Comparison of ENCODE assay signal across 12 cellular contexts in the genomic region with DNA sequence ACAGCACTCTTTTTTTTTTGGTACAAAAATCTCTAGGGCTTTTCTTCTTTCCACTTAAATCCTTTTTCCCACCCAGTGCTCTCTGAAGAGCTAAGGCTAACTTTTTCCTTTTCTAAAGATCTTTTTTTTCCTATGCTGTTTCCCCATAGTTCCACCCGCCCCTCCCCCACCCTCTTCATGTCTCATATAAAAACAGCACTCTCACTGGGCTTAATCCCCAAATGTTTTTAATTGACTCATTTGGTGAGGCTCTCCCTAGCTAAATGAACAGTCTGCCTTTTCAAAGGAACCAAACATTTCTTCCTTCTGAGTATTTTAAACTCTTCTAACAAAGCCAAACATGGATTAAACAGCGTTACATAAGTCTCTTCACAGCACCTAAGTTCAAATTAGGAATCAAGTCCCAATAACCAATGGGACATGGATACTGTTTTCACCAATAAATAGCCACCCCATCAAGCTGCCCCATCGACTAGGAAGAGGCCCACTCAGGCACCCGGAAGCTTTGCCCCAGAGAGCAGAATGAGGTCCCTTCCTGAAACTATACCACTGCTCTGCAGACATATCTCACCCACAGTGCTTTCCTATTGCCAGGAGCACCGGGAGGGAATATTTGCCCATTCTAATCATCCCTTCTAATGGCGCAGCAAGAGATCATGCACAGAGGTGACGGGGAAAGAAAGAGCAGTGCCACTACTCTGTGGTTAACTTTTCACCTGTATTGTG.
A peak's percentile ranks its signal among the peaks of the same experiment; 100 is the strongest.
DNase-seq lines count a peak whose midpoint lies in the region; ATAC-seq and TF ChIP-seq lines count a peak whose summit lies in the region.
"Had no signal": no experiment of that assay in that cellular context is flagged by ENCODE, and none has a peak within 500 bp of the region (broad histone marks: within the 10 kb centered on the region; RNA-seq: fewer than 3 reads in every experiment).

No MANE protein-coding gene starts in this region.

- CTCF ChIA-PET in A673 (lab: Charles Lee), result interaction anchor here (0.6 kb wide), 1 partner anchor 27 kb away, joined by 3 read pairs; no protein-coding TSS in a partner anchor
- CTCF ChIA-PET in naive thymus-derived CD4-positive, alpha-beta T cell (lab: Charles Lee), result interaction anchor here (0.5 to 0.6 kb wide), 2 partner anchors 62 to 366 kb away, joined by 3 to 5 read pairs; no protein-coding TSS in a partner anchor

- no peaks in the 10 kb centered on the region for H3K9me3 ChIP-seq in A673 (ENCODE audit: low read depth, low read length, poor library complexity, severe bottlenecking)
- H3K9me3 ChIP-seq in naive thymus-derived CD4-positive, alpha-beta T cell (ENCODE audit: control insufficient read depth in 2 of 3, low read length in 3 of 3), result no peaks in the 10 kb centered on the region

- H3K4me3 Mint-ChIP-seq in GM23338, result no peak overlapping the region
- H3K4me3 Mint-ChIP-seq in activated T-helper 2 cell treated with anti-CD3 and anti-CD28 coated beads, Interferon-gamma antibody, Interleukin-2, Interleukin-4, amounts not matched to agents 10 μg/mL and 5 μg/mL and 100 μg/mL, durations not matched to agents 14 hours and 24 hours and 36 hours (ENCODE audit: low read depth), result peak overlapping the region; percentile 18
- peak overlapping the region in 1 of 10 donors; percentile 55 for H3K4me3 Mint-ChIP-seq in naive thymus-derived CD4-positive, alpha-beta T cell

- no peaks in the 10 kb centered on the region for H3K79me2 ChIP-seq in GM23338 (replicated peaks; ENCODE audit: insufficient read depth)

- ATAC-seq in GM23338 (no peak), GM21576 (IDR thresholded peaks at IDR 0.05; ENCODE audit: unreplicated experiment) (no peak), GM18511 (IDR thresholded peaks at IDR 0.05; ENCODE audit: unreplicated experiment) (no peak), HG03439 (IDR thresholded peaks at IDR 0.05; ENCODE audit: unreplicated experiment) (no peak)
- ATAC-seq in naive thymus-derived CD4-positive, alpha-beta T cell, result no peak
- ATAC-seq: GM12878 had no signal

- H3K9me2 ChIP-seq in GM23338 (ENCODE audit: insufficient read depth), result peaks cover 9% of the 10 kb centered on the region

- no peak overlapping the region for H2AFZ ChIP-seq in GM23338

- H3K36me3 ChIP-seq in A673 (ENCODE audit: insufficient read depth, low read length, poor library complexity, severe bottlenecking) (no peaks in the 10 kb centered on the region), GM23338 (ENCODE audit: insufficient read depth) (no peaks in the 10 kb centered on the region)
- H3K36me3 ChIP-seq in naive thymus-derived CD4-positive, alpha-beta T cell (ENCODE audit: control insufficient read depth in 2 of 3, insufficient read depth in 3 of 3, low read length in 3 of 3), result no peaks in the 10 kb centered on the region

- DNase-seq in A673 (ENCODE audit: low spot score) (peak; percentile 57), GM23338 (ENCODE audit: low spot score) (no peak), DMS53 (lab: John Stamatoyannopoulos, UW) (no peak)
- DNase-seq in activated T-helper 2 cell treated with anti-CD3 and anti-CD28 coated beads, Interferon-gamma antibody, Interleukin-2, Interleukin-4, amounts not matched to agents 10 μg/mL and 5 μg/mL and 100 μg/mL, durations not matched to agents 14 hours and 24 hours and 36 hours (ENCODE audit: low spot score), result no peak
- DNase-seq in naive thymus-derived CD4-positive, alpha-beta T cell, result no peak
- DNase-seq: NCI-H1105; nucleus accumbens; stimulated activated CD4-positive, alpha-beta T cell treated with anti-CD3 and anti-CD28 coated beads, Interleukin-2, amount 100 ng/mL, for 48 hours had no signal

- no peaks in the 10 kb centered on the region for H3K27me3 Mint-ChIP-seq in GM23338 (ENCODE audit: insufficient read depth, low read depth, poor library complexity)
- no peaks in the 10 kb centered on the region for H3K27me3 Mint-ChIP-seq in activated T-helper 2 cell treated with anti-CD3 and anti-CD28 coated beads, Interferon-gamma antibody, Interleukin-2, Interleukin-4, amounts not matched to agents 10 μg/mL and 5 μg/mL and 100 μg/mL, durations not matched to agents 14 hours and 24 hours and 36 hours (ENCODE audit: low read depth)
- no peaks in the 10 kb centered on the region for H3K27me3 Mint-ChIP-seq in naive thymus-derived CD4-positive, alpha-beta T cell

- intact Hi-C loops in A673 (cut with micrococcal nuclease; ENCODE audit: unreplicated experiment), result no loop called here
- intact Hi-C loops in activated T-helper 2 cell treated with anti-CD3 and anti-CD28 coated beads, Interferon-gamma antibody, Interleukin-2, Interleukin-4, amounts not matched to agents 10 μg/mL and 5 μg/mL and 100 μg/mL, durations not matched to agents 14 hours and 24 hours and 36 hours (cut with micrococcal nuclease), result loop anchor here (2.0 to 10.0 kb wide), 3 partner anchors 63 to 923 kb away; a partner anchor contains a TSS
- intact Hi-C loops in naive thymus-derived CD4-positive, alpha-beta T cell (cut with micrococcal nuclease), result loop anchor here in 1 of 2 donors (2.0 to 5.0 kb wide), 2 partner anchors 15 to 35 kb away; no protein-coding TSS in a partner anchor

- H3F3A ChIP-seq in GM23338 (replicated peaks; ENCODE audit: low read depth), result no peaks in the 10 kb centered on the region

- TF ChIP-seq CTCF in A673 (conservative IDR thresholded peaks at IDR 0.05; ENCODE audit: low read depth, low read length), result no peak
- TF ChIP-seq CTCF in GM23338 (conservative IDR thresholded peaks at IDR 0.05; ENCODE audit: low read depth in 2 of 2), result no peak

- no peaks in the 10 kb centered on the region for H4K20me1 ChIP-seq in GM23338 (replicated peaks; ENCODE audit: insufficient read depth)

- H3K4me1 ChIP-seq in A673 (ENCODE audit: insufficient read depth, low read length, poor library complexity, severe bottlenecking) (peaks cover 33% of the 10 kb centered on the region), GM23338 (ENCODE audit: insufficient read depth) (peaks cover 8% of the 10 kb centered on the region)
- peaks cover 0 to 56% of the 10 kb centered on the region in 2 donors for H3K4me1 ChIP-seq in naive thymus-derived CD4-positive, alpha-beta T cell (ENCODE audit: control insufficient read depth in 2 of 2, insufficient read depth in 2 of 2, low read length in 2 of 2)

- H3K4me2 ChIP-seq in GM23338, result no peak overlapping the region

- no TSS peak for BruUV-seq in A673 (replicated peaks; lab: Mats Ljungman, UMichigan)

- no peak overlapping the region for H3K4me3 ChIP-seq in A673 (ENCODE audit: low read depth, low read length, poor library complexity, severe bottlenecking)
- no peak overlapping the region for H3K4me3 ChIP-seq in GM23338
- peak overlapping the region; percentile 31 for H3K4me3 ChIP-seq in naive thymus-derived CD4-positive, alpha-beta T cell (ENCODE audit: low read length)
- H3K4me3 ChIP-seq: GM12878 had no signal

- no peaks in the 10 kb centered on the region for H3K36me3 Mint-ChIP-seq in GM23338 (ENCODE audit: low read depth)
- peaks cover 35% of the 10 kb centered on the region for H3K36me3 Mint-ChIP-seq in activated T-helper 2 cell treated with anti-CD3 and anti-CD28 coated beads, Interferon-gamma antibody, Interleukin-2, Interleukin-4, amounts not matched to agents 10 μg/mL and 5 μg/mL and 100 μg/mL, durations not matched to agents 14 hours and 24 hours and 36 hours (ENCODE audit: low read depth)
- peaks cover 0 to 28% (median 0%) of the 10 kb centered on the region in 5 donors for H3K36me3 Mint-ChIP-seq in naive thymus-derived CD4-positive, alpha-beta T cell

- POLR2A ChIA-PET in A673 (lab: Charles Lee; ENCODE audit: low non-redundant PET), result no interaction called here
- POLR2A ChIA-PET in naive thymus-derived CD4-positive, alpha-beta T cell (lab: Charles Lee), result interaction anchor here (0.6 to 0.9 kb wide), 2 partner anchors 17 to 72 kb away, joined by 3 to 4 read pairs; no protein-coding TSS in a partner anchor

- no peaks in the 10 kb centered on the region; the same call in 2 of the 3 replicates for H3K9me3 Mint-ChIP-seq in GM23338
- peaks cover 7% of the 10 kb centered on the region for H3K9me3 Mint-ChIP-seq in activated T-helper 2 cell treated with anti-CD3 and anti-CD28 coated beads, Interferon-gamma antibody, Interleukin-2, Interleukin-4, amounts not matched to agents 10 μg/mL and 5 μg/mL and 100 μg/mL, durations not matched to agents 14 hours and 24 hours and 36 hours
- no peaks in the 10 kb centered on the region for H3K9me3 Mint-ChIP-seq in naive thymus-derived CD4-positive, alpha-beta T cell

- H3K27me3 ChIP-seq in A673 (replicated peaks; ENCODE audit: insufficient read depth, low read depth, low read length, poor library complexity), result no peaks in the 10 kb centered on the region
- no peaks in the 10 kb centered on the region for H3K27me3 ChIP-seq in GM23338 (ENCODE audit: insufficient read depth)
- H3K27me3 ChIP-seq in naive thymus-derived CD4-positive, alpha-beta T cell (ENCODE audit: control insufficient read depth in 2 of 2, insufficient read depth in 2 of 2, low read length in 2 of 2), result no peaks in the 10 kb centered on the region

- peak overlapping the region; percentile 62 for H3K27ac Mint-ChIP-seq in GM23338
- H3K27ac Mint-ChIP-seq in activated T-helper 2 cell treated with anti-CD3 and anti-CD28 coated beads, Interferon-gamma antibody, Interleukin-2, Interleukin-4, amounts not matched to agents 10 μg/mL and 5 μg/mL and 100 μg/mL, durations not matched to agents 14 hours and 24 hours and 36 hours, result peak overlapping the region; percentile 95
- H3K27ac Mint-ChIP-seq in naive thymus-derived CD4-positive, alpha-beta T cell, result peak overlapping the region in 3 of 9 donors; percentile 26 to 76 (median 29)

- H3K4me1 Mint-ChIP-seq in GM23338, result peaks cover 26% of the 10 kb centered on the region
- H3K4me1 Mint-ChIP-seq in activated T-helper 2 cell treated with anti-CD3 and anti-CD28 coated beads, Interferon-gamma antibody, Interleukin-2, Interleukin-4, amounts not matched to agents 10 μg/mL and 5 μg/mL and 100 μg/mL, durations not matched to agents 14 hours and 24 hours and 36 hours (ENCODE audit: low read depth), result peaks cover 75% of the 10 kb centered on the region
- H3K4me1 Mint-ChIP-seq in naive thymus-derived CD4-positive, alpha-beta T cell, result peaks cover 26 to 64% (median 33%) of the 10 kb centered on the region in 7 donors

- H3K27ac ChIP-seq in A673 (ENCODE audit: low read depth, low read length, poor library complexity, severe bottlenecking) (no peak overlapping the region), GM23338 (ENCODE audit: low read depth) (no peak overlapping the region)
- H3K27ac ChIP-seq in naive thymus-derived CD4-positive, alpha-beta T cell (ENCODE audit: low read depth, low read length), result no peak overlapping the region

TF ChIP-seq in GM23338, 12 proteins besides CTCF, POLR2A, EP300 and RAD21 (continues in another document):
- TF ChIP-seq, protein P1, sequence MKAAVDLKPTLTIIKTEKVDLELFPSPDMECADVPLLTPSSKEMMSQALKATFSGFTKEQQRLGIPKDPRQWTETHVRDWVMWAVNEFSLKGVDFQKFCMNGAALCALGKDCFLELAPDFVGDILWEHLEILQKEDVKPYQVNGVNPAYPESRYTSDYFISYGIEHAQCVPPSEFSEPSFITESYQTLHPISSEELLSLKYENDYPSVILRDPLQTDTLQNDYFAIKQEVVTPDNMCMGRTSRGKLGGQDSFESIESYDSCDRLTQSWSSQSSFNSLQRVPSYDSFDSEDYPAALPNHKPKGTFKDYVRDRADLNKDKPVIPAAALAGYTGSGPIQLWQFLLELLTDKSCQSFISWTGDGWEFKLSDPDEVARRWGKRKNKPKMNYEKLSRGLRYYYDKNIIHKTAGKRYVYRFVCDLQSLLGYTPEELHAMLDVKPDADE (IDR thresholded peaks at IDR 0.05), result no peak
- TF ChIP-seq JUNB (IDR thresholded peaks at IDR 0.05; ENCODE audit: unreplicated experiment), result no peak
